18 cellular contexts compared by ENCODE assay signal in the genomic region with DNA sequence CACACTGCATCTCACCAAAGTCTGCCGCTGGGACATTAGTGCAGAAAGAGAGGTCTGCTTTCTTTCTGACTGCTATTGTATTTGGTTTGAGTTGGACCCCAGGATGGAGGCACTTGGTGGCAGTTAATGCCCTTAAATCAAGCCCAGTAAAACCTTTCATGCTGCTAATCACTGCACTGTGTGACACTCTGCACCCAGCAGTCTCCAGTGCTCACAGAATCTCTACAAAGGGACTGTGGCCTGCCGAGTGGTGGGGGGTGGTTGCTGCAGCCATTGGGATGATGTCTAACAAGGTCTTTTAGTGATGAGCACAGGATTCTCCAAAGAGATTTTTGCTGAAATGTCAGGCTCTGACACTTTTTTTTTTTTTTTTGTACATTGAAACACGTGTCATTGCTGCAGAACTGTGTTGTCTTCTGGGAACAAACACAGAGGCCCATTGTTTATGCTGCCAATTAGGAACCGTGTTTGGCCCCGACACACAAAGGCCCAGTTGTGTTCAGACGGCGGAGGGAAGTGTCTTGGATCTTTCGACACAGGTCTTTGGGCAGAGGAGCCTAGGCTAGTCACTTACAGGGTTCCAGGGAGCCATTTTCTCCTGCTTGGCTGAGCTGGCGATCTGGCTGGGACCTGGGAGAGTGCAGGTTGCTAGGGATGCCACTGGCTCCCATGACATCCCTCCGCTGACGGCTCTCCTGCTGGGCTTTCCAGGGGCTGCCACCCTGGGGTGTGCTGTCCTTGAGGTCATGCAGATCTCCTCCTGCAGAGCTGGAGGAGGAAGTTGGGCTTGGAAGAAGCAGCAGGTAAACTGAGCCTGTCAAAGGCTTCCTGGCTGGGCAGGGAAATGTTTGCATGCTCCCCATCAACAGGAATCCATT. TPM values are rescaled to one million over a fixed set of nuclear protein-coding genes. Genes with fewer than 3 reads are reported as not detected.
DNase-seq lines count a peak whose midpoint lies in the region; ATAC-seq and TF ChIP-seq lines count a peak whose summit lies in the region.
"Had no signal": no experiment of that assay in that cellular context is flagged by ENCODE, and none has a peak within 500 bp of the region (broad histone marks: within the 10 kb centered on the region; RNA-seq: fewer than 3 reads in every experiment).

No MANE protein-coding gene starts in this region.

- no peak overlapping the region for H4K91ac ChIP-seq in neuronal stem cell (ENCODE audit: low read depth, low read length, poor library complexity)

- H2AFZ ChIP-seq in neuronal stem cell (ENCODE audit: low read length) = no peak overlapping the region

- WGBS in heart left ventricle, 4 donors = 64 to 83% (median 80%) methylated on average over 8 to 11 of the region's 11 CpGs
- WGBS in neuronal stem cell (ENCODE audit: extremely low coverage in 2 of 2, insufficient read length in 2 of 2, insufficient replicate concordance in 1 of 2), 2 donors = no CpG with 5 or more reads among the region's 11 CpGs

- H4K8ac ChIP-seq in neuronal stem cell (ENCODE audit: low read depth, low read length) = no peak overlapping the region

- H3K14ac ChIP-seq in neuronal stem cell (ENCODE audit: low read length) = peak overlapping the region; percentile 33

- peak; percentile 81 for ATAC-seq in Right ventricle myocardium superior (ENCODE audit: poor library complexity)
- ATAC-seq in heart left ventricle = peak in 3 of 4 donors; percentile 33 to 74 (median 48)
- ATAC-seq: A549, left colon had no signal

- no peaks in the 10 kb centered on the region for H3K79me1 ChIP-seq in neuronal stem cell (ENCODE audit: low read depth, low read length)

- no peak for TF ChIP-seq POLR2A in heart left ventricle (IDR thresholded peaks at IDR 0.05)

- DNase-seq in Right ventricle myocardium superior (peak; percentile 62), cardiac septum (ENCODE audit: low spot score) (no peak), heart left ventricle (peak in 1 of 5 donors; percentile 18), neuronal stem cell (ENCODE audit: low spot score) (no peak), WERI-Rb-1 (no peak), HK-2 (ENCODE audit: unreplicated experiment) (no peak), foreskin fibroblast (no peak), dermis blood vessel endothelial cell (no peak)
- DNase-seq: activated CD4-positive, alpha-beta T cell treated with anti-CD3 and anti-CD28 coated beads for 1 hour; cerebellar nuclear complex; DMS53; left colon; NCI-H1417; NCI-H2171 had no signal

- H2BK5ac ChIP-seq in neuronal stem cell (ENCODE audit: low read length) = no peak overlapping the region

- H3K9me3 ChIP-seq in heart left ventricle = no peaks in the 10 kb centered on the region
- no peaks in the 10 kb centered on the region for H3K9me3 ChIP-seq in neuronal stem cell (replicated peaks in 1 of 2; ENCODE audit: control insufficient read depth in 2 of 2, insufficient read depth in 1 of 2, low read depth in 1 of 2, low read length in 2 of 2)
- H3K9me3 ChIP-seq in WERI-Rb-1 (ENCODE audit: severe bottlenecking) = no peaks in the 10 kb centered on the region
- H3K9me3 ChIP-seq: A549, thoracic aorta had no signal

- peak overlapping the region; percentile 92 for H3K18ac ChIP-seq in neuronal stem cell (ENCODE audit: low read length)

- peak overlapping the region; percentile 28 for H2BK15ac ChIP-seq in neuronal stem cell (ENCODE audit: low read length)

- H3K23ac ChIP-seq in neuronal stem cell (ENCODE audit: low read depth, low read length, poor library complexity) = no peak overlapping the region

- H3K36me3 ChIP-seq in heart left ventricle = no peaks in the 10 kb centered on the region
- H3K36me3 ChIP-seq in neuronal stem cell (replicated peaks in 1 of 2; ENCODE audit: control insufficient read depth in 2 of 2, insufficient read depth in 2 of 2, low read length in 2 of 2) = no peaks in the 10 kb centered on the region
- no peaks in the 10 kb centered on the region for H3K36me3 ChIP-seq in WERI-Rb-1
- H3K36me3 ChIP-seq: SJSA1, thoracic aorta had no signal

- TF ChIP-seq CTCF in heart left ventricle (IDR thresholded peaks at IDR 0.05) (no peak), WERI-Rb-1 (IDR thresholded peaks at IDR 0.05; ENCODE audit: low read depth, low read length) (no peak), foreskin fibroblast (IDR thresholded peaks at IDR 0.05; ENCODE audit: low read depth, low read length) (no peak)

- H2BK12ac ChIP-seq in neuronal stem cell (ENCODE audit: low read length) = no peak overlapping the region

- H2BK120ac ChIP-seq in neuronal stem cell (ENCODE audit: low read depth, low read length) = peak overlapping the region; percentile 72

- H3K4me1 ChIP-seq in heart left ventricle = peaks cover 0 to 5% (median 0%) of the 10 kb centered on the region in 12 donors
- peaks cover 0 to 19% of the 10 kb centered on the region in 2 donors for H3K4me1 ChIP-seq in neuronal stem cell (ENCODE audit: control insufficient read depth in 2 of 2, insufficient read depth in 1 of 2, low read depth in 1 of 2, low read length in 2 of 2)
- H3K4me1 ChIP-seq: A549 had no signal

- H2AK5ac ChIP-seq in neuronal stem cell (ENCODE audit: low read depth, low read length) = peak overlapping the region; percentile 77

- H3K4me2 ChIP-seq in neuronal stem cell (ENCODE audit: insufficient read depth, low read length, poor library complexity, severe bottlenecking) = no peak overlapping the region
- H3K4me2 ChIP-seq: A549 had no signal

- H3K4me3 ChIP-seq in heart left ventricle (no peak overlapping the region), neuronal stem cell (ENCODE audit: low read length in 2 of 2) (no peak overlapping the region), WERI-Rb-1 (ENCODE audit: low read depth, low read length) (no peak overlapping the region), foreskin fibroblast (ENCODE audit: low read depth in 1 of 2, low read length in 2 of 2) (no peak overlapping the region)
- H3K4me3 ChIP-seq: A549, SJSA1, thoracic aorta had no signal

- intact Hi-C loops in Right ventricle myocardium superior (cut with DNase I) (no loop called here), cardiac septum (cut with DNase I) (no loop called here), heart left ventricle (cut with DNase I) (no loop called here)

- no peak overlapping the region for H3K9ac ChIP-seq in neuronal stem cell (ENCODE audit: low read depth, low read length, poor library complexity)

- no peak overlapping the region for H3K27ac ChIP-seq in heart left ventricle
- peak overlapping the region; percentile 47 for H3K27ac ChIP-seq in neuronal stem cell (replicated peaks; ENCODE audit: low read length)
- no peak overlapping the region for H3K27ac ChIP-seq in WERI-Rb-1
- H3K27ac ChIP-seq: A549, C4-2B, SJSA1, thoracic aorta had no signal

- H3K27me3 ChIP-seq in heart left ventricle (peaks cover 0 to 9% (median 0%) of the 10 kb centered on the region in 9 donors), neuronal stem cell (ENCODE audit: control insufficient read depth in 3 of 3, insufficient read depth in 3 of 3, low read depth in 1 of 3, low read length in 3 of 3) (no peaks in the 10 kb centered on the region), WERI-Rb-1 (ENCODE audit: insufficient read depth, low read depth, severe bottlenecking) (no peaks in the 10 kb centered on the region)

- H3K4ac ChIP-seq in neuronal stem cell (ENCODE audit: low read length) = no peak overlapping the region

RNA-seq across cellular contexts. Expression of gene TNRC6C, which starts 16.2 kb away (rescaled TPM):
- 17.8 TPM for total RNA-seq in Right ventricle myocardium superior
- 17.8 TPM for total RNA-seq in cardiac septum
- 10 to 100 TPM; 11.1 to 24.7 (median 21.4) TPM for total RNA-seq in heart left ventricle
- polyA plus RNA-seq in heart left ventricle = 10 to 100 TPM in 1 of 2 donors, 1 to 10 TPM in 1; 7.7 to 12.1 TPM
- polyA plus RNA-seq in neuronal stem cell (2013, experiment 1 of 2) = 12.5 TPM
- 13.1 TPM for polyA plus RNA-seq in neuronal stem cell (2013, experiment 2 of 2)
- 8.2 and 13.1 TPM in 2 replicates for total RNA-seq in dermis blood vessel endothelial cell
